ENCODE assay signal across 1 cellular context in genomic region chr3:71201939-71202338, GRCh38.
TF ChIP-seq lines count a peak whose summit lies in the region.

No MANE protein-coding gene starts in this region.

TF ChIP-seq in HepG2, 621 proteins besides CTCF, POLR2A, EP300 and RAD21 (continued from another document):
- TF ChIP-seq ZNF800 (CRISPR knock-in tag; IDR thresholded peaks at IDR 0.05): no peak
- TF ChIP-seq ZNF232 (CRISPR knock-in tag; IDR thresholded peaks at IDR 0.05; ENCODE audit: borderline replicate concordance): no peak
- TF ChIP-seq ATAD3A (CRISPR knock-in tag; IDR thresholded peaks at IDR 0.05): no peak
- TF ChIP-seq MXI1 (IDR thresholded peaks at IDR 0.05; ENCODE audit: borderline replicate concordance, low read depth, low read length): no peak
- TF ChIP-seq ZNF720 (CRISPR knock-in tag; IDR thresholded peaks at IDR 0.05): no peak
- no peak for TF ChIP-seq CEBPG (CRISPR knock-in tag; IDR thresholded peaks at IDR 0.05)
- TF ChIP-seq ARID3A (IDR thresholded peaks at IDR 0.05; ENCODE audit: low read depth, low read length): no peak
